Comparison of ENCODE assay signal across 16 cellular contexts in the genomic region with DNA sequence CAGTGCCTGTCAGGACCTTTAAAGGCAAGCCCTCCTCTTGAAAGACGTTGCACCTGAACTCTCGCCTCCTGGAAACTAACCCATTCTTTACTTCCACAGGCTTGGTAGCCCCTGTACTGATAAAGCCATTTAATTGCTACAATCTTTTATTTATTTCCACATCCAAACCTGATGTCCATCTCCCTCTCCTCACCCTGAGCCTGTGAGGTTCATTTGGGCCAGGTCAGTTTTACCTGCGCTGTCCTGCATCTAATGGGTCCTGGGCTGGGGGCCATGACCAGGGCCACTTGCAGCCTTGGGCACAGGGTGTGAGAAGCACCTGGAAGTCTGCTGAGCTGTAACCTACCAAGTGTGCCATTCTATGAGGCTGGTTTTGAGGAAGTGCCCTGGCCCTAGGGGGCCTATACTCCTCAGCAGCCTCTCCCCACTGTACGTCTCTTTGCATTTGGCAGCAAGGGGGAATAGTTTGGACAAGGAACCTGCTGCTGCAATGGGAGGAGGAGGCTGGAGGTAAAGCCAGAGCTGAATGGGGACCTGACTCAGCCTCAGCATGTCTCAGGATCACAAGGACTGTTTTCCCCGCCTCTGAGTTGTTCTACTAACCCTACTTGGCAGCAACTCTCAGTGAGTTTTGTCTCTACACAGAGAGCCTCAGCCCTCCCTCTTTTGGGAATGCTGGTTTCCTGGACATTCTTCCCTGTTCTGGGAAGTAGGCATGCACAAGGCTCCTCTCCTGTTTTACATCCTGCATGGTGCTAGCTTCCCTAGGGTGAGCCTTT. TPM values are rescaled to one million over a fixed set of nuclear protein-coding genes. Genes with fewer than 3 reads are reported as not detected.
DNase-seq lines count a peak whose midpoint lies in the region; ATAC-seq and TF ChIP-seq lines count a peak whose summit lies in the region.
"Had no signal": no experiment of that assay in that cellular context is flagged by ENCODE, and none has a peak within 500 bp of the region (broad histone marks: within the 10 kb centered on the region; RNA-seq: fewer than 3 reads in every experiment).

No MANE protein-coding gene starts in this region.

- no peak for TF ChIP-seq POLR2A in heart left ventricle (IDR thresholded peaks at IDR 0.05)

- H3K27me3 ChIP-seq in H7 (ENCODE audit: control insufficient read depth, insufficient read depth, low read length) (no peaks in the 10 kb centered on the region), heart left ventricle (no peaks in the 10 kb centered on the region)
- H3K27me3 ChIP-seq: neutrophil, right lobe of liver, suprapubic skin had no signal

- ATAC-seq in heart left ventricle (peak in 1 of 4 donors; percentile 5), GM21515 (IDR thresholded peaks at IDR 0.05; ENCODE audit: unreplicated experiment) (no peak)

- H3K36me3 ChIP-seq in H7 (replicated peaks; ENCODE audit: control insufficient read depth, insufficient read depth, low read length) (peaks cover 2% of the 10 kb centered on the region), heart left ventricle (peaks cover 0 to 6% (median 0%) of the 10 kb centered on the region in 9 donors)
- H3K36me3 ChIP-seq: right lobe of liver had no signal

- DNase-seq in H7 (peak; percentile 36), astrocyte of the cerebellum (ENCODE audit: low read depth) (peak; percentile 12), heart left ventricle (no peak), posterior vena cava (ENCODE audit: low spot score) (peak; percentile 36), NCI-H1694 treated with DMSO at 0.1 percent for 48 hours (lab: John Stamatoyannopoulos, UW) (no peak)
- DNase-seq in stimulated activated CD4-positive, alpha-beta T cell treated with anti-CD3 and anti-CD28 coated beads, Interleukin-4, amount 100 ng/mL, for 4 hours: no peak
- DNase-seq in activated effector memory CD4-positive, alpha-beta T cell treated with Interleukin-2 at 50 U/mL for 16 hours: no peak
- DNase-seq: activated CD4-positive, alpha-beta T cell treated with anti-CD3 and anti-CD28 coated beads, Interleukin-2, amount 50 U/mL, for 4 hours; GDM1; NCI-H1930; NCI-H510A treated with DMSO at 0.1 percent for 48 hours; right lobe of liver; stimulated activated CD4-positive, alpha-beta T cell treated with anti-CD3 and anti-CD28 coated beads, Interleukin-1b, Interleukin-23, amount 100 ng/mL, for 48 hours had no signal

- in situ Hi-C loops in astrocyte of the cerebellum (cut with HindIII; ENCODE audit: low sequenced_read_pairs): no loop called here

- H3K4me3 ChIP-seq in H7 (ENCODE audit: insufficient read depth, low read depth, low read length): no peak overlapping the region
- H3K4me3 ChIP-seq in astrocyte of the cerebellum (ENCODE audit: low read depth, low read length): no peak overlapping the region
- no peak overlapping the region for H3K4me3 ChIP-seq in heart left ventricle
- H3K4me3 ChIP-seq: right lobe of liver, suprapubic skin had no signal

- H3K27ac ChIP-seq in heart left ventricle: peak overlapping the region; percentile 64 to 98 (median 91)
- H3K27ac ChIP-seq: neutrophil, right lobe of liver, suprapubic skin had no signal

- no peaks in the 10 kb centered on the region for H3K9me3 ChIP-seq in heart left ventricle
- H3K9me3 ChIP-seq: neutrophil, right lobe of liver, suprapubic skin had no signal

- H3K4me1 ChIP-seq in heart left ventricle: peaks cover 0 to 30% (median 8%) of the 10 kb centered on the region in 12 donors
- H3K4me1 ChIP-seq: right lobe of liver, suprapubic skin had no signal

- 60 to 77% (median 64%) methylated on average over 5 of the region's 5 CpGs for WGBS in heart left ventricle, 4 donors

- intact Hi-C loops in heart left ventricle (cut with DNase I): no loop called here
- intact Hi-C loops in posterior vena cava (cut with DNase I): loop anchor here in 1 of 2 donors (10.0 kb wide), 1 partner anchor 354 kb away; no protein-coding TSS in a partner anchor

- TF ChIP-seq CTCF in astrocyte of the cerebellum (IDR thresholded peaks at IDR 0.05; ENCODE audit: low read depth, low read length, missing control alignments): no peak
- no peak for TF ChIP-seq CTCF in heart left ventricle (IDR thresholded peaks at IDR 0.05)

RNA-seq across cellular contexts. Expression of a gene that starts 53.8 kb away (rescaled TPM):
- 19.3 and 21.3 TPM in 2 replicates for total RNA-seq in H7 (2014; rRNA removed; shearing (Covaris generic))
- total RNA-seq in heart left ventricle: 1 to 10 TPM in 7 of 9 donors, under 1 TPM in 2; 0.52 to 7.4 (median 1.3) TPM
- polyA plus RNA-seq in heart left ventricle: 1 to 10 TPM in 1 of 2 donors, under 1 TPM in 1; 0.69 to 2.9 TPM
- 1 to 10 TPM; 3.9 to 6.2 TPM for total RNA-seq in posterior vena cava

RNA-seq across cellular contexts. Expression of a gene that starts 56.1 kb away (rescaled TPM):
- total RNA-seq in H7 (2014; rRNA removed; shearing (Covaris generic)): 25.3 and 29.8 TPM in 2 replicates
- total RNA-seq in heart left ventricle (10 to 100 TPM; 13.2 to 22.3 (median 20.2) TPM), posterior vena cava (10 to 100 TPM; 16.6 to 17.7 TPM)
- 10 to 100 TPM; 13.7 to 35.5 TPM for polyA plus RNA-seq in heart left ventricle

Comparison
In these comparisons a context has a peak if more than half of its experiments do, and no peak if none do; other contexts are left out.
1. DNase-seq: peak in H7 (single experiment), astrocyte of the cerebellum (single experiment) and posterior vena cava (single experiment); none in heart left ventricle (0 of 5), stimulated activated CD4-positive, alpha-beta T cell treated with anti-CD3 and anti-CD28 coated beads, Interleukin-4, amount 100 ng/mL, for 4 hours (0 of 2), activated effector memory CD4-positive, alpha-beta T cell treated with Interleukin-2 at 50 U/mL for 16 hours (single experiment) and NCI-H1694 treated with DMSO at 0.1 percent for 48 hours (single experiment).